19 cellular contexts compared by ENCODE assay signal in the genomic region with DNA sequence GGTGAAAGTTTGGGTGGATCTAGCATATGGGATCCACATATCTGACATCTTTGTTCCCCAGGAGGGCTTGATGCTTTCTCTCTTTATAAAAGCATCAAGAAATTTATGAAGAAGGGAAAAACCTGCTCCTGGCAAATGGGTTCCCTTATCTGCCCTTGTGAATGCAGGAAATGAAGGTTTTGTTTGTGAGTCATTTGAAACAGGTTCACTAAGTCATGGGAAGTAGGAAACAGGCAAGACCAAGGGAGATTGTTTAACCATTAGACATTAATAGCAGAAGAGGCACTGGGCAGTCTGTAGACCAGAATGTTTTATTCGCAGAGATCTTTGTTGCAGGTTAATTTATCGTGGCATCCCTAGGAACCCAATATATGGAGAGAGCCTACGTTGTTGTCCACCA.
DNase-seq lines count a peak whose midpoint lies in the region; ATAC-seq, FAIRE-seq and TF ChIP-seq lines count a peak whose summit lies in the region.
"Had no signal": no experiment of that assay in that cellular context is flagged by ENCODE, and none has a peak within 500 bp of the region (broad histone marks: within the 10 kb centered on the region; RNA-seq: fewer than 3 reads in every experiment).

No MANE protein-coding gene starts in this region.

- H3K9me3 ChIP-seq in endothelial cell of umbilical vein (replicated peaks; ENCODE audit: control insufficient read depth, insufficient read depth, low read length) = no peaks in the 10 kb centered on the region
- H3K9me3 ChIP-seq: BLaER1 treated with 17β-estradiol and CSF1 and Interleukin-3, amounts not matched to agents 10 nM and 100 nM; HAP-1 had no signal

- no TSS peak for BruUV-seq in endothelial cell of umbilical vein (replicated peaks; lab: Mats Ljungman, UMichigan)

- TF ChIP-seq CTCF in endothelial cell of umbilical vein (IDR thresholded peaks at IDR 0.05; ENCODE audit: extremely low read depth in 1 of 2, insufficient read depth in 1 of 2, low read depth in 1 of 2, low read length in 2 of 2) = no peak
- TF ChIP-seq CTCF in foreskin keratinocyte (conservative IDR thresholded peaks at IDR 0.05) = no peak

- ATAC-seq in foreskin keratinocyte (no peak), HG03108 (IDR thresholded peaks at IDR 0.05; ENCODE audit: unreplicated experiment) (no peak)

- no peak overlapping the region for H2AFZ ChIP-seq in endothelial cell of umbilical vein (ENCODE audit: low read depth, low read length)

- no peaks in the 10 kb centered on the region for H4K20me1 ChIP-seq in endothelial cell of umbilical vein (replicated peaks; ENCODE audit: control insufficient read depth, extremely low read depth, insufficient read depth, low read length)
- H4K20me1 ChIP-seq: BLaER1 treated with 17β-estradiol and CSF1 and Interleukin-3, amounts not matched to agents 10 nM and 100 nM had no signal

- no peaks in the 10 kb centered on the region for H3K79me2 ChIP-seq in endothelial cell of umbilical vein (ENCODE audit: control insufficient read depth, insufficient read depth, low read length)

- peak overlapping the region; percentile 85 for H3K27ac ChIP-seq in endothelial cell of umbilical vein (ENCODE audit: insufficient read depth, low read depth, low read length)
- no peak overlapping the region for H3K27ac ChIP-seq in foreskin keratinocyte
- H3K27ac ChIP-seq: BLaER1 treated with 17β-estradiol and CSF1 and Interleukin-3, amounts not matched to agents 10 nM and 100 nM had no signal

- DNase-seq in HT1080 (ENCODE audit: low read depth) (peak; percentile 64), endothelial cell of umbilical vein (ENCODE audit: low read depth, low spot score) (peak; percentile 26), foreskin keratinocyte (peak; percentile 10 to 26), renal cortical epithelial cell (ENCODE audit: low read depth) (peak; percentile 86), activated gamma-delta T cell (lab: John Stamatoyannopoulos, UW) (no peak), NCI-H446 (lab: John Stamatoyannopoulos, UW) (no peak)
- DNase-seq: 8988T; ACHN; CD4-positive, CD25-positive, alpha-beta regulatory T cell; COR-L47; DND-41; GDM1 had no signal

- POLR2A ChIA-PET in endothelial cell of umbilical vein (lab: Charles Lee) = no interaction called here

- H3K36me3 ChIP-seq in endothelial cell of umbilical vein (ENCODE audit: control insufficient read depth in 2 of 2, extremely low read depth in 1 of 2, insufficient read depth in 2 of 2, low read length in 2 of 2) = no peaks in the 10 kb centered on the region
- H3K36me3 ChIP-seq: BLaER1 treated with 17β-estradiol and CSF1 and Interleukin-3, amounts not matched to agents 10 nM and 100 nM; HAP-1 had no signal

- FAIRE-seq in endothelial cell of umbilical vein (lab: Jason Lieb, UNC) = peak; percentile 92
- FAIRE-seq: D721Med, GM12892, GM19239, H1 had no signal

- H3K9me1 ChIP-seq in endothelial cell of umbilical vein (replicated peaks; ENCODE audit: control insufficient read depth, extremely low read depth, insufficient read depth, low read length) = no peaks in the 10 kb centered on the region

- CTCF ChIA-PET in endothelial cell of umbilical vein (lab: Charles Lee) = no interaction called here

- H3K27me3 ChIP-seq in endothelial cell of umbilical vein (ENCODE audit: control insufficient read depth in 2 of 2, insufficient read depth in 2 of 2, low read length in 2 of 2) = no peaks in the 10 kb centered on the region
- no peaks in the 10 kb centered on the region for H3K27me3 ChIP-seq in foreskin keratinocyte
- H3K27me3 ChIP-seq: BLaER1 treated with 17β-estradiol and CSF1 and Interleukin-3, amounts not matched to agents 10 nM and 100 nM had no signal

- H3K4me1 ChIP-seq in endothelial cell of umbilical vein (ENCODE audit: control insufficient read depth, extremely low read depth, insufficient read depth, low read length) = peaks cover 15% of the 10 kb centered on the region
- H3K4me1 ChIP-seq in foreskin keratinocyte = no peaks in the 10 kb centered on the region
- H3K4me1 ChIP-seq: BLaER1 treated with 17β-estradiol and CSF1 and Interleukin-3, amounts not matched to agents 10 nM and 100 nM; HAP-1 had no signal

- dilution Hi-C loops in endothelial cell of umbilical vein (cut with MboI; ENCODE audit: extremely low pct_ligation_motif_present, low sequenced_read_pairs) = no loop called here

- H3K9ac ChIP-seq in endothelial cell of umbilical vein (replicated peaks; ENCODE audit: extremely low read depth, insufficient read depth, low read length) = no peak overlapping the region
- H3K9ac ChIP-seq: BLaER1 treated with 17β-estradiol and CSF1 and Interleukin-3, amounts not matched to agents 10 nM and 100 nM had no signal

- intact Hi-C loops in endothelial cell of umbilical vein (cut with micrococcal nuclease) = loop anchor here (2.0 to 10.0 kb wide), 3 partner anchors 68 to 154 kb away; no protein-coding TSS in a partner anchor

- peak overlapping the region; percentile 64 for H3K4me2 ChIP-seq in endothelial cell of umbilical vein (ENCODE audit: insufficient read depth, low read length)
- H3K4me2 ChIP-seq: BLaER1 treated with 17β-estradiol and CSF1 and Interleukin-3, amounts not matched to agents 10 nM and 100 nM had no signal

- peak overlapping the region in 1 of 3 experiments; percentile 17 for H3K4me3 ChIP-seq in endothelial cell of umbilical vein (replicated peaks in 1 of 3; ENCODE audit: insufficient read depth in 1 of 3, low read depth in 1 of 3, low read length in 3 of 3)
- H3K4me3 ChIP-seq: BLaER1 treated with 17β-estradiol and CSF1 and Interleukin-3, amounts not matched to agents 10 nM and 100 nM; HAP-1 had no signal

- no peak for TF ChIP-seq POLR2A in endothelial cell of umbilical vein (IDR thresholded peaks at IDR 0.05; ENCODE audit: low read depth, low read length)

TF ChIP-seq in endothelial cell of umbilical vein, 7 proteins besides CTCF, POLR2A, EP300 and RAD21:
- TF ChIP-seq POLR2AphosphoS5 (IDR thresholded peaks at IDR 0.05; ENCODE audit: insufficient read depth, low read depth, low read length) (no peak), FOS (IDR thresholded peaks at IDR 0.05; ENCODE audit: borderline replicate concordance, insufficient read depth, low read length) (no peak), JUN (IDR thresholded peaks at IDR 0.05; ENCODE audit: borderline replicate concordance, insufficient read depth, insufficient read length, low read depth) (no peak), GATA2 (IDR thresholded peaks at IDR 0.05; ENCODE audit: insufficient read depth, insufficient read length, low read depth, low read length) (no peak)
- TF ChIP-seq, protein P1, sequence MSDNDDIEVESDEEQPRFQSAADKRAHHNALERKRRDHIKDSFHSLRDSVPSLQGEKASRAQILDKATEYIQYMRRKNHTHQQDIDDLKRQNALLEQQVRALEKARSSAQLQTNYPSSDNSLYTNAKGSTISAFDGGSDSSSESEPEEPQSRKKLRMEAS (IDR thresholded peaks at IDR 0.05; ENCODE audit: insufficient read depth, insufficient read length) = no peak

Comparison
In these comparisons a context has a peak if more than half of its experiments do, and no peak if none do; other contexts are left out.
1. DNase-seq: peak in HT1080 (single experiment), endothelial cell of umbilical vein (single experiment), foreskin keratinocyte (2 of 2) and renal cortical epithelial cell (single experiment); none in activated gamma-delta T cell (single experiment) and NCI-H446 (0 of 2).